Comparison of ENCODE assay signal across 16 cellular contexts in the genomic region with DNA sequence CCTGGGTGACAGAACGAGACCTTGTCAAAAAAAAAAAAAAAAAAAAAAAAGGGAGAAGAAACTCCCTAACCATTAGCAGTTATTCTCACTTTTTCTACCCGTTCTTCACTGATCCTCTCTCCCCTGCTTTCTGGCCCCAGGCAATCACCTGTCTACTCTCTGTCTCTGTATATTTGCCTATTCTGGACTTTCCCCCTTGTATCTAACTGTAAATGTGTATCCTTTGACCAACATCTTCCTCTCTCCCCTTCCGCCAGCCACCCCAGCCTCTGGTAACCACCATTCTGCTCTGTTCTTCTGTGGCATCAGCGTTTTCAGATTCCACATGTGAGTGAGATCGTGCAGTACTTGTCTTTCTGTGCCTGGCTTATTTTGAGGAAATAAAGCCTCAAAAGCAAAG. TPM values are rescaled to one million over a fixed set of nuclear protein-coding genes. Genes with fewer than 3 reads are reported as not detected.
A peak's percentile ranks its signal among the peaks of the same experiment; 100 is the strongest.
DNase-seq lines count a peak whose midpoint lies in the region; ATAC-seq and TF ChIP-seq lines count a peak whose summit lies in the region.
"Had no signal": no experiment of that assay in that cellular context is flagged by ENCODE, and none has a peak within 500 bp of the region (broad histone marks: within the 10 kb centered on the region; RNA-seq: fewer than 3 reads in every experiment).

No MANE protein-coding gene starts in this region.

- H3K36me3 Mint-ChIP-seq in memory B cell (peaks cover 5% of the 10 kb centered on the region), WTC11 (peaks cover 7% of the 10 kb centered on the region)

- peaks cover 7% of the 10 kb centered on the region for H3K4me1 Mint-ChIP-seq in memory B cell
- H3K4me1 Mint-ChIP-seq in WTC11: peaks cover 18% of the 10 kb centered on the region

- DNase-seq in HuH-7.5 (ENCODE audit: low spot score) (peak; percentile 36), memory B cell (ENCODE audit: low spot score in 2 of 2) (no peak), WTC11 (ENCODE audit: low spot score) (no peak), GF-D8 (lab: John Stamatoyannopoulos, UW) (no peak), AG08396 (ENCODE audit: low spot score) (no peak)
- DNase-seq: activated T-cell treated with anti-CD3 and anti-CD28 coated beads, Interleukin-2, amount 50 U/mL, for 24 hours; anterior cingulate cortex; effector memory CD4-positive, alpha-beta T cell; glutamatergic neuron; NCI-H2227 treated with DMSO at 0.1 percent for 48 hours; stimulated activated CD4-positive, alpha-beta T cell treated with anti-CD3 and anti-CD28 coated beads, Interleukin-4, amount 100 ng/mL, for 24 hours had no signal

- H3K4me3 Mint-ChIP-seq in memory B cell: no peak overlapping the region
- H3K4me3 Mint-ChIP-seq in WTC11: no peak overlapping the region
- H3K4me3 Mint-ChIP-seq: activated T-cell treated with anti-CD3 and anti-CD28 coated beads, Interleukin-2, amount 50 U/mL, for 24 hours; stimulated activated naive CD8-positive, alpha-beta T cell treated with anti-CD3 and anti-CD28 coated beads, Interleukin-15, Interleukin-2, amounts not matched to agents 100 ng/mL and 50 ng/mL, for 24 hours had no signal

- CTCF ChIA-PET in WTC11 (lab: Charles Lee): no interaction called here

- TF ChIP-seq CTCF in WTC11 (IDR thresholded peaks at IDR 0.05): no peak

- ATAC-seq in GM18870 (IDR thresholded peaks at IDR 0.05; ENCODE audit: unreplicated experiment) (peak; percentile 96), GM21786 (IDR thresholded peaks at IDR 0.05; ENCODE audit: unreplicated experiment) (peak; percentile 65), memory B cell (ENCODE audit: low read depth) (peak; percentile 59), GM18520 (IDR thresholded peaks at IDR 0.05; ENCODE audit: unreplicated experiment) (no peak), WTC11 (no peak)

- H3K9me3 Mint-ChIP-seq in memory B cell: peaks cover 2% of the 10 kb centered on the region
- H3K9me3 Mint-ChIP-seq in WTC11: peaks cover 14% of the 10 kb centered on the region
- H3K9me3 Mint-ChIP-seq: stimulated activated naive CD8-positive, alpha-beta T cell treated with anti-CD3 and anti-CD28 coated beads, Interleukin-15, Interleukin-2, amounts not matched to agents 100 ng/mL and 50 ng/mL, for 24 hours had no signal

- H3K27me3 Mint-ChIP-seq in memory B cell (no peaks in the 10 kb centered on the region), WTC11 (ENCODE audit: low read depth) (peaks cover 11% of the 10 kb centered on the region)
- H3K27me3 Mint-ChIP-seq: progenitor cell of endocrine pancreas had no signal

- POLR2A ChIA-PET in WTC11 (lab: Charles Lee): no interaction called here

- H3K27ac Mint-ChIP-seq in memory B cell (no peak overlapping the region), WTC11 (no peak overlapping the region)
- H3K27ac Mint-ChIP-seq: activated T-cell treated with anti-CD3 and anti-CD28 coated beads, Interleukin-2, amount 50 U/mL, for 24 hours; progenitor cell of endocrine pancreas; stimulated activated naive CD8-positive, alpha-beta T cell treated with anti-CD3 and anti-CD28 coated beads, Interleukin-15, Interleukin-2, amounts not matched to agents 100 ng/mL and 50 ng/mL, for 24 hours had no signal

TF ChIP-seq in WTC11, 78 proteins besides CTCF, POLR2A, EP300 and RAD21 (continues in another document):
- no peak for TF ChIP-seq ELF4 (CRISPR knock-in tag; IDR thresholded peaks at IDR 0.05; ENCODE audit: low read depth)
- TF ChIP-seq, protein P1, sequence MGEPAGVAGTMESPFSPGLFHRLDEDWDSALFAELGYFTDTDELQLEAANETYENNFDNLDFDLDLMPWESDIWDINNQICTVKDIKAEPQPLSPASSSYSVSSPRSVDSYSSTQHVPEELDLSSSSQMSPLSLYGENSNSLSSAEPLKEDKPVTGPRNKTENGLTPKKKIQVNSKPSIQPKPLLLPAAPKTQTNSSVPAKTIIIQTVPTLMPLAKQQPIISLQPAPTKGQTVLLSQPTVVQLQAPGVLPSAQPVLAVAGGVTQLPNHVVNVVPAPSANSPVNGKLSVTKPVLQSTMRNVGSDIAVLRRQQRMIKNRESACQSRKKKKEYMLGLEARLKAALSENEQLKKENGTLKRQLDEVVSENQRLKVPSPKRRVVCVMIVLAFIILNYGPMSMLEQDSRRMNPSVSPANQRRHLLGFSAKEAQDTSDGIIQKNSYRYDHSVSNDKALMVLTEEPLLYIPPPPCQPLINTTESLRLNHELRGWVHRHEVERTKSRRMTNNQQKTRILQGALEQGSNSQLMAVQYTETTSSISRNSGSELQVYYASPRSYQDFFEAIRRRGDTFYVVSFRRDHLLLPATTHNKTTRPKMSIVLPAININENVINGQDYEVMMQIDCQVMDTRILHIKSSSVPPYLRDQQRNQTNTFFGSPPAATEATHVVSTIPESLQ (CRISPR knock-in tag; IDR thresholded peaks at IDR 0.05): no peak
- TF ChIP-seq ZNF219 (CRISPR knock-in tag; IDR thresholded peaks at IDR 0.05; ENCODE audit: borderline replicate concordance): no peak
- no peak for TF ChIP-seq JAZF1 (CRISPR knock-in tag; IDR thresholded peaks at IDR 0.05)
- TF ChIP-seq, protein P2, sequence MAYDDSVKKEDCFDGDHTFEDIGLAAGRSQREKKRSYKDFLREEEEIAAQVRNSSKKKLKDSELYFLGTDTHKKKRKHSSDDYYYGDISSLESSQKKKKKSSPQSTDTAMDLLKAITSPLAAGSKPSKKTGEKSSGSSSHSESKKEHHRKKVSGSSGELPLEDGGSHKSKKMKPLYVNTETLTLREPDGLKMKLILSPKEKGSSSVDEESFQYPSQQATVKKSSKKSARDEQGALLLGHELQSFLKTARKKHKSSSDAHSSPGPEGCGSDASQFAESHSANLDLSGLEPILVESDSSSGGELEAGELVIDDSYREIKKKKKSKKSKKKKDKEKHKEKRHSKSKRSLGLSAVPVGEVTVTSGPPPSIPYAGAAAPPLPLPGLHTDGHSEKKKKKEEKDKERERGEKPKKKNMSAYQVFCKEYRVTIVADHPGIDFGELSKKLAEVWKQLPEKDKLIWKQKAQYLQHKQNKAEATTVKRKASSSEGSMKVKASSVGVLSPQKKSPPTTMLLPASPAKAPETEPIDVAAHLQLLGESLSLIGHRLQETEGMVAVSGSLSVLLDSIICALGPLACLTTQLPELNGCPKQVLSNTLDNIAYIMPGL (CRISPR knock-in tag; IDR thresholded peaks at IDR 0.05): no peak
- TF ChIP-seq CREM (CRISPR knock-in tag; IDR thresholded peaks at IDR 0.05): no peak
- TF ChIP-seq RORB (CRISPR knock-in tag; IDR thresholded peaks at IDR 0.05): no peak
- TF ChIP-seq JUN (CRISPR knock-in tag; IDR thresholded peaks at IDR 0.05): no peak
- TF ChIP-seq, protein P3, sequence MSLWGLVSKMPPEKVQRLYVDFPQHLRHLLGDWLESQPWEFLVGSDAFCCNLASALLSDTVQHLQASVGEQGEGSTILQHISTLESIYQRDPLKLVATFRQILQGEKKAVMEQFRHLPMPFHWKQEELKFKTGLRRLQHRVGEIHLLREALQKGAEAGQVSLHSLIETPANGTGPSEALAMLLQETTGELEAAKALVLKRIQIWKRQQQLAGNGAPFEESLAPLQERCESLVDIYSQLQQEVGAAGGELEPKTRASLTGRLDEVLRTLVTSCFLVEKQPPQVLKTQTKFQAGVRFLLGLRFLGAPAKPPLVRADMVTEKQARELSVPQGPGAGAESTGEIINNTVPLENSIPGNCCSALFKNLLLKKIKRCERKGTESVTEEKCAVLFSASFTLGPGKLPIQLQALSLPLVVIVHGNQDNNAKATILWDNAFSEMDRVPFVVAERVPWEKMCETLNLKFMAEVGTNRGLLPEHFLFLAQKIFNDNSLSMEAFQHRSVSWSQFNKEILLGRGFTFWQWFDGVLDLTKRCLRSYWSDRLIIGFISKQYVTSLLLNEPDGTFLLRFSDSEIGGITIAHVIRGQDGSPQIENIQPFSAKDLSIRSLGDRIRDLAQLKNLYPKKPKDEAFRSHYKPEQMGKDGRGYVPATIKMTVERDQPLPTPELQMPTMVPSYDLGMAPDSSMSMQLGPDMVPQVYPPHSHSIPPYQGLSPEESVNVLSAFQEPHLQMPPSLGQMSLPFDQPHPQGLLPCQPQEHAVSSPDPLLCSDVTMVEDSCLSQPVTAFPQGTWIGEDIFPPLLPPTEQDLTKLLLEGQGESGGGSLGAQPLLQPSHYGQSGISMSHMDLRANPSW (CRISPR knock-in tag; conservative IDR thresholded peaks at IDR 0.05; ENCODE audit: low read depth): no peak
- TF ChIP-seq, protein P4, sequence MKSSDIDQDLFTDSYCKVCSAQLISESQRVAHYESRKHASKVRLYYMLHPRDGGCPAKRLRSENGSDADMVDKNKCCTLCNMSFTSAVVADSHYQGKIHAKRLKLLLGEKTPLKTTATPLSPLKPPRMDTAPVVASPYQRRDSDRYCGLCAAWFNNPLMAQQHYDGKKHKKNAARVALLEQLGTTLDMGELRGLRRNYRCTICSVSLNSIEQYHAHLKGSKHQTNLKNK (CRISPR knock-in tag; IDR thresholded peaks at IDR 0.05): no peak
- no peak for TF ChIP-seq TP53 (CRISPR knock-in tag; IDR thresholded peaks at IDR 0.05)
- TF ChIP-seq, protein P5, sequence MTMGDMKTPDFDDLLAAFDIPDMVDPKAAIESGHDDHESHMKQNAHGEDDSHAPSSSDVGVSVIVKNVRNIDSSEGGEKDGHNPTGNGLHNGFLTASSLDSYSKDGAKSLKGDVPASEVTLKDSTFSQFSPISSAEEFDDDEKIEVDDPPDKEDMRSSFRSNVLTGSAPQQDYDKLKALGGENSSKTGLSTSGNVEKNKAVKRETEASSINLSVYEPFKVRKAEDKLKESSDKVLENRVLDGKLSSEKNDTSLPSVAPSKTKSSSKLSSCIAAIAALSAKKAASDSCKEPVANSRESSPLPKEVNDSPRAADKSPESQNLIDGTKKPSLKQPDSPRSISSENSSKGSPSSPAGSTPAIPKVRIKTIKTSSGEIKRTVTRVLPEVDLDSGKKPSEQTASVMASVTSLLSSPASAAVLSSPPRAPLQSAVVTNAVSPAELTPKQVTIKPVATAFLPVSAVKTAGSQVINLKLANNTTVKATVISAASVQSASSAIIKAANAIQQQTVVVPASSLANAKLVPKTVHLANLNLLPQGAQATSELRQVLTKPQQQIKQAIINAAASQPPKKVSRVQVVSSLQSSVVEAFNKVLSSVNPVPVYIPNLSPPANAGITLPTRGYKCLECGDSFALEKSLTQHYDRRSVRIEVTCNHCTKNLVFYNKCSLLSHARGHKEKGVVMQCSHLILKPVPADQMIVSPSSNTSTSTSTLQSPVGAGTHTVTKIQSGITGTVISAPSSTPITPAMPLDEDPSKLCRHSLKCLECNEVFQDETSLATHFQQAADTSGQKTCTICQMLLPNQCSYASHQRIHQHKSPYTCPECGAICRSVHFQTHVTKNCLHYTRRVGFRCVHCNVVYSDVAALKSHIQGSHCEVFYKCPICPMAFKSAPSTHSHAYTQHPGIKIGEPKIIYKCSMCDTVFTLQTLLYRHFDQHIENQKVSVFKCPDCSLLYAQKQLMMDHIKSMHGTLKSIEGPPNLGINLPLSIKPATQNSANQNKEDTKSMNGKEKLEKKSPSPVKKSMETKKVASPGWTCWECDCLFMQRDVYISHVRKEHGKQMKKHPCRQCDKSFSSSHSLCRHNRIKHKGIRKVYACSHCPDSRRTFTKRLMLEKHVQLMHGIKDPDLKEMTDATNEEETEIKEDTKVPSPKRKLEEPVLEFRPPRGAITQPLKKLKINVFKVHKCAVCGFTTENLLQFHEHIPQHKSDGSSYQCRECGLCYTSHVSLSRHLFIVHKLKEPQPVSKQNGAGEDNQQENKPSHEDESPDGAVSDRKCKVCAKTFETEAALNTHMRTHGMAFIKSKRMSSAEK (CRISPR knock-in tag; IDR thresholded peaks at IDR 0.05; ENCODE audit: borderline replicate concordance): no peak

RNA-seq across cellular contexts. Expression of a gene that starts 6.9 kb away (rescaled TPM):
- total RNA-seq in WTC11 (2021): 79.2 to 85.7 TPM (median 80.0 TPM) in 3 replicates

Comparison
In these comparisons a context has a peak if more than half of its experiments do, and no peak if none do; other contexts are left out.
1. ATAC-seq: peak in GM18870 (single experiment), GM21786 (single experiment) and memory B cell (single experiment); none in GM18520 (single experiment) and WTC11 (single experiment).